ENCODE assay signal across 8 cellular contexts in genomic region chr1:150259758-150260669, GRCh38. TPM values are rescaled to one million over a fixed set of nuclear protein-coding genes. Genes with fewer than 3 reads are reported as not detected.
A peak's percentile ranks its signal among the peaks of the same experiment; 100 is the strongest.
DNase-seq lines count a peak whose midpoint lies in the region; ATAC-seq and TF ChIP-seq lines count a peak whose summit lies in the region.

No MANE protein-coding gene starts in this region.

- no peaks in the 10 kb centered on the region for H3K9me3 Mint-ChIP-seq in activated CD8-positive, alpha-beta T cell treated with anti-CD3 and anti-CD28 coated beads for 36 hours

- no peak overlapping the region for H3K27ac Mint-ChIP-seq in activated CD8-positive, alpha-beta T cell treated with anti-CD3 and anti-CD28 coated beads for 36 hours

- H3K27me3 Mint-ChIP-seq in activated CD8-positive, alpha-beta T cell treated with anti-CD3 and anti-CD28 coated beads for 36 hours = peaks cover 30% of the 10 kb centered on the region

- 13% methylated on average over 11 of the region's 11 CpGs for WGBS in prostate gland

- POLR2A ChIA-PET in HEK293T (lab: Yijun Ruan, JAX) = interaction anchor here (0.8 to 10.0 kb wide), 6 partner anchors 11 to 319 kb away, joined by 3 to 137 read pairs (median 3); partner anchors contain the start of genes ANP32E, APH1A, C1orf54 and MCL1
- POLR2A ChIA-PET in PC-3 (lab: Charles Lee; ENCODE audit: unreplicated experiment) = interaction anchor here (0.6 kb wide), 1 partner anchor 104 kb away, joined by 4 read pairs; the partner anchor contains the start of gene RPRD2
- POLR2A ChIA-PET in activated CD8-positive, alpha-beta T cell treated with anti-CD3 and anti-CD28 coated beads for 36 hours (lab: Charles Lee) = interaction anchor here (1.0 to 1.3 kb wide), 2 partner anchors 9 to 11 kb away, joined by 3 read pairs; partner anchors contain the start of gene APH1A

- peak overlapping the region; percentile 61 for H3K4me2 ChIP-seq in PC-3 (ENCODE audit: low read length)

- 0 out of 2 replicates have a peak overlapping the region, but pooled peaks have one; percentile 0 for H3K27ac ChIP-seq in PC-3 (ENCODE audit: low read length)
- H3K27ac ChIP-seq in cardiac muscle cell = peak overlapping the region; percentile 88
- H3K27ac ChIP-seq in prostate gland = peak overlapping the region; percentile 11 to 20

- H3K4me3 Mint-ChIP-seq in activated CD8-positive, alpha-beta T cell treated with anti-CD3 and anti-CD28 coated beads for 36 hours = no peak overlapping the region

- intact Hi-C loops in PC-3 (cut with micrococcal nuclease) (loop anchor here (10.0 kb wide), 2 partner anchors 205 to 275 kb away; no protein-coding TSS in a partner anchor), prostate gland (cut with DNase I) (no loop called here)
- intact Hi-C loops in activated CD8-positive, alpha-beta T cell treated with anti-CD3 and anti-CD28 coated beads for 36 hours (cut with micrococcal nuclease) = no loop called here

- no TSS peak for BruUV-seq in PC-3 (replicated peaks; lab: Mats Ljungman, UMichigan)

- no peaks in the 10 kb centered on the region for H3K9me2 ChIP-seq in PC-3 (replicated peaks; ENCODE audit: low read length)

- H3K27me3 ChIP-seq in PC-3 (ENCODE audit: low read length) (no peaks in the 10 kb centered on the region), cardiac muscle cell (no peaks in the 10 kb centered on the region), prostate gland (replicated peaks; ENCODE audit: insufficient read depth) (peaks cover 3% of the 10 kb centered on the region)

- TF ChIP-seq CTCF in PC-3 (conservative IDR thresholded peaks at IDR 0.05; ENCODE audit: low read depth, low read length) (no peak), cardiac muscle cell (IDR thresholded peaks at IDR 0.05; ENCODE audit: low read depth, low read length) (no peak), prostate gland (IDR thresholded peaks at IDR 0.05) (no peak)
- TF ChIP-seq CTCF in activated CD8-positive, alpha-beta T cell treated with anti-CD3 and anti-CD28 coated beads for 36 hours (IDR thresholded peaks at IDR 0.05) = no peak

- H3F3A ChIP-seq in PC-3 (ENCODE audit: low read length, unreplicated experiment) = peaks cover 8% of the 10 kb centered on the region

- peak overlapping the region; percentile 20 for H2AFZ ChIP-seq in PC-3 (ENCODE audit: low read length)

- H3K9me3 ChIP-seq in PC-3 (ENCODE audit: low read length) = no peaks in the 10 kb centered on the region
- no peaks in the 10 kb centered on the region for H3K9me3 ChIP-seq in cardiac muscle cell (ENCODE audit: low read depth)
- no peaks in the 10 kb centered on the region for H3K9me3 ChIP-seq in prostate gland

- H3K36me3 Mint-ChIP-seq in activated CD8-positive, alpha-beta T cell treated with anti-CD3 and anti-CD28 coated beads for 36 hours (ENCODE audit: low read depth) = no peaks in the 10 kb centered on the region

- no peaks in the 10 kb centered on the region for H4K20me1 ChIP-seq in PC-3 (ENCODE audit: low read length)

- CTCF ChIA-PET in HEK293T (lab: Yijun Ruan, JAX) = interaction anchor here (0.6 to 2.1 kb wide), 2 partner anchors 13 to 334 kb away, joined by 7 read pairs; partner anchors contain the start of gene C1orf54
- CTCF ChIA-PET in PC-3 (lab: Charles Lee) = interaction anchor here (1.9 kb wide), 1 partner anchor 21 kb away, joined by 9 read pairs; no protein-coding TSS in a partner anchor
- CTCF ChIA-PET in activated CD8-positive, alpha-beta T cell treated with anti-CD3 and anti-CD28 coated beads for 36 hours (lab: Charles Lee) = interaction anchor here (0.8 to 1.7 kb wide), 3 partner anchors 19 to 35 kb away, joined by 3 to 8 read pairs (median 3); no protein-coding TSS in a partner anchor

- H3K4me3 ChIP-seq in PC-3 (ENCODE audit: low read length) (peak overlapping the region; percentile 29; the same call in 1 of the 2 replicates), cardiac muscle cell (peak overlapping the region; percentile 61), prostate gland (no peak overlapping the region)

- peak; percentile 23 for TF ChIP-seq POLR2A in prostate gland (IDR thresholded peaks at IDR 0.05)

- H3K9ac ChIP-seq in PC-3 (ENCODE audit: low read length) = no peak overlapping the region

- H3K36me3 ChIP-seq in PC-3 (ENCODE audit: low read depth, low read length) (peaks cover 6% of the 10 kb centered on the region; the same call in 1 of the 2 replicates), cardiac muscle cell (peaks cover 3% of the 10 kb centered on the region), prostate gland (peaks cover 0 to 6% of the 10 kb centered on the region in 2 donors)

- ATAC-seq in PC-3 = peak; percentile 18
- ATAC-seq in activated CD8-positive, alpha-beta T cell treated with anti-CD3 and anti-CD28 coated beads for 36 hours = no peak

- H3K4me1 ChIP-seq in PC-3 (ENCODE audit: insufficient read depth, low read length) = peaks cover 55% of the 10 kb centered on the region
- H3K4me1 ChIP-seq in cardiac muscle cell (ENCODE audit: low read depth) = peaks cover 34% of the 10 kb centered on the region
- peaks cover 4% of the 10 kb centered on the region for H3K4me1 ChIP-seq in prostate gland (replicated peaks)

- no peaks in the 10 kb centered on the region for H3K79me2 ChIP-seq in PC-3 (ENCODE audit: low read length)

- peak; percentile 48 for DNase-seq in HEK293T (ENCODE audit: extremely low spot score)
- peak; percentile 76 for DNase-seq in PC-3
- DNase-seq in cardiac muscle cell (ENCODE audit: low read depth in 1 of 2, low spot score in 1 of 2) = peak; percentile 45 to 93
- DNase-seq in prostate gland (ENCODE audit: low spot score) = no peak
- no peak for DNase-seq in AG08396 (ENCODE audit: low spot score)
- DNase-seq in NK-92 treated with Interleukin-12 subunit alpha and Interleukin-12 subunit beta, amount 100 ng/mL, for 24 hours (lab: John Stamatoyannopoulos, UW) = no peak
- no peak for DNase-seq in activated CD8-positive, alpha-beta T cell treated with anti-CD3 and anti-CD28 coated beads for 36 hours
- DNase-seq in foreskin melanocyte = no peak

- peaks cover 13% of the 10 kb centered on the region for H3K4me1 Mint-ChIP-seq in activated CD8-positive, alpha-beta T cell treated with anti-CD3 and anti-CD28 coated beads for 36 hours (ENCODE audit: low read depth)

TF ChIP-seq in HEK293T, 16 proteins besides CTCF, POLR2A, EP300 and RAD21:
- peak; percentile 11; the same call in 1 of the 2 replicates for TF ChIP-seq HDGF (IDR thresholded peaks at IDR 0.05; ENCODE audit: borderline replicate concordance)
- no peak for TF ChIP-seq ZNF384 (IDR thresholded peaks at IDR 0.05)

RNA-seq across cellular contexts. Expression of gene CA14, which starts 2.4 kb away (rescaled TPM):
- total RNA-seq in PC-3 (2014; rRNA removed) (not detected in 2 replicates), cardiac muscle cell (34.8 and 46.1 TPM in 2 replicates), prostate gland (1 to 10 TPM in 1 of 2 donors, under 1 TPM in 1; 0.36 to 3.3 TPM)
- polyA plus RNA-seq in cardiac muscle cell = 68.2 and 133 TPM in 2 replicates
- total RNA-seq in activated CD8-positive, alpha-beta T cell treated with anti-CD3 and anti-CD28 coated beads for 36 hours = not detected

RNA-seq across cellular contexts. Expression of gene APH1A, which starts 8.8 kb away (rescaled TPM):
- total RNA-seq in PC-3 (2014; rRNA removed) (211 and 222 TPM in 2 replicates), cardiac muscle cell (74.1 and 78.6 TPM in 2 replicates), prostate gland (100 to 1,000 TPM; 122 to 130 TPM)
- polyA plus RNA-seq in cardiac muscle cell = 29.5 and 35.5 TPM in 2 replicates
- total RNA-seq in activated CD8-positive, alpha-beta T cell treated with anti-CD3 and anti-CD28 coated beads for 36 hours = 10 to 100 TPM; 83.7 to 87.4 TPM

RNA-seq across cellular contexts. Expression of gene C1orf54, which starts 12.6 kb away (rescaled TPM):
- total RNA-seq in PC-3 (2014; rRNA removed) = 0.98 TPM in 1 of 2 replicates, not detected in the other
- 9.2 and 11.1 TPM in 2 replicates for total RNA-seq in cardiac muscle cell
- polyA plus RNA-seq in cardiac muscle cell = 35.6 and 37.2 TPM in 2 replicates
- 1 to 10 TPM; 1.4 to 8.2 TPM for total RNA-seq in prostate gland
- total RNA-seq in activated CD8-positive, alpha-beta T cell treated with anti-CD3 and anti-CD28 coated beads for 36 hours = 1 to 10 TPM in 1 of 2 experiments, under 1 TPM in 1; 0.90 to 1.3 TPM

RNA-seq across cellular contexts. Expression of gene CIART, which starts 22.3 kb away (rescaled TPM):
- 19.0 and 27.0 TPM in 2 replicates for total RNA-seq in PC-3 (2014; rRNA removed)
- total RNA-seq in cardiac muscle cell = 15.4 and 17.7 TPM in 2 replicates
- polyA plus RNA-seq in cardiac muscle cell = 19.0 and 20.6 TPM in 2 replicates
- 10 to 100 TPM in 1 of 2 donors, 1 to 10 TPM in 1; 6.9 to 10.1 TPM for total RNA-seq in prostate gland
- 1 to 10 TPM; 3.6 to 5.1 TPM for total RNA-seq in activated CD8-positive, alpha-beta T cell treated with anti-CD3 and anti-CD28 coated beads for 36 hours

RNA-seq across cellular contexts. Expression of gene ANP32E, which starts 24.1 kb away (rescaled TPM):
- 42.0 and 47.4 TPM in 2 replicates for total RNA-seq in PC-3 (2014; rRNA removed)
- total RNA-seq in cardiac muscle cell = 21.9 and 38.5 TPM in 2 replicates
- polyA plus RNA-seq in cardiac muscle cell = 36.8 and 60.9 TPM in 2 replicates
- total RNA-seq in prostate gland = 10 to 100 TPM in 1 of 2 donors, 1 to 10 TPM in 1; 9.8 to 13.5 TPM
- 100 to 1,000 TPM; 174 to 185 TPM for total RNA-seq in activated CD8-positive, alpha-beta T cell treated with anti-CD3 and anti-CD28 coated beads for 36 hours

Comparison
In these comparisons a context has a peak if more than half of its experiments do, and no peak if none do; other contexts are left out.
1. DNase-seq: peak in HEK293T (single experiment), PC-3 (single experiment) and cardiac muscle cell (2 of 2); none in prostate gland (single experiment), AG08396 (single experiment), NK-92 treated with Interleukin-12 subunit alpha and Interleukin-12 subunit beta, amount 100 ng/mL, for 24 hours (single experiment), activated CD8-positive, alpha-beta T cell treated with anti-CD3 and anti-CD28 coated beads for 36 hours (single experiment) and foreskin melanocyte (single experiment).
2. H3K27ac ChIP-seq: peak in every context shown above with its lines; median percentile 88 in cardiac muscle cell; 16 in prostate gland; 0 in PC-3.
3. H3K4me3 ChIP-seq: peak in PC-3 (single experiment) and cardiac muscle cell (single experiment); none in prostate gland (0 of 2).